ENCODE assay signal across 21 cellular contexts in the genomic region with DNA sequence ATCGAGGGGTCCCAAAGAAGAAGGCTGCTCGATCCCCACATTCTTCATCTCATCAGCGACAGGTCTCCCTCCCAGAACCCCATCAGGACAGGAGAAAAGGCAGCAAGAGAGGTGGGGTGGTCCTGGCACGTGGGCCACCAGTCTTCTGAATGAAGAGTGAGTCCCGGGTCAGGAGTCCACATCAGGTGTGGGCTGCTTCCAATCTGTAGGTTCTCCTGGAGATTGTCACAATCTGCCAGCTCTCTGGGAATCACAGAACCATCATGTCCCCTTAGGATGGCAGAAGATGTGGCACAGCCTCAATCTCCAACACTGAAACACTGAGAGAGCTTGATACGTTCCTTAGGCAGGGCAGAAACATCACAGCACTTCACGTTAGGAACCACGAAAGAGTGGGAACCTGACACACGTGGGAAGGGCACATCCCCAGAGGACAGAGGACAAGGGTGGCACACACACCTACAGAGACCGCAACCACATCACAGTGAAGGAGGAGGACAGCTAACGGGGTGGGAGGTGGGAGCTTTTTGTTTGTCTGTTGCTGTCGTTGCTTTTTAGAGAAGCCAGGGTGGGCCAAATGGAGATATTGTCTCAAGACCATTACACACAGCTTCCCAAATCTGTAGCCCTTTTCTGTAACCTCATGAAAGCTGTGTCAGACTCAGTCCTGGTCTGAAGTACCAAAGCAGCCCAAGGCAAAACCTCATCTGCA.
DNase-seq lines count a peak whose midpoint lies in the region; ATAC-seq, FAIRE-seq and TF ChIP-seq lines count a peak whose summit lies in the region.
"Had no signal": no experiment of that assay in that cellular context is flagged by ENCODE, and none has a peak within 500 bp of the region (broad histone marks: within the 10 kb centered on the region; RNA-seq: fewer than 3 reads in every experiment).

No MANE protein-coding gene starts in this region.

- CTCF ChIA-PET in A549 (lab: Yijun Ruan, JAX) = interaction anchor here (0.6 to 1.2 kb wide), 3 partner anchors 39 to 295 kb away, joined by 3 to 4 read pairs (median 3); no protein-coding TSS in a partner anchor
- CTCF ChIA-PET in activated naive CD4-positive, alpha-beta T cell treated with anti-CD3 and anti-CD28 coated beads for 36 hours (lab: Charles Lee) = interaction anchor here (1.2 kb wide), 1 partner anchor 96 kb away, joined by 3 read pairs; no protein-coding TSS in a partner anchor

- H3K4me1 ChIP-seq in A549 (peaks cover 19% of the 10 kb centered on the region), endodermal cell (ENCODE audit: control insufficient read depth, insufficient read depth, low read length) (no peaks in the 10 kb centered on the region)
- H3K4me1 ChIP-seq: Caco-2, lower lobe of right lung, uterus had no signal

- H3K4me1 Mint-ChIP-seq in HFFc6 (ENCODE audit: low read depth) = peaks cover 74% of the 10 kb centered on the region
- H3K4me1 Mint-ChIP-seq in endodermal cell = no peaks in the 10 kb centered on the region
- peaks cover 38% of the 10 kb centered on the region for H3K4me1 Mint-ChIP-seq in osteocyte (ENCODE audit: unreplicated experiment)
- no peaks in the 10 kb centered on the region for H3K4me1 Mint-ChIP-seq in activated naive CD4-positive, alpha-beta T cell treated with anti-CD3 and anti-CD28 coated beads for 36 hours (ENCODE audit: low read depth)

- H3K9me3 Mint-ChIP-seq in HFFc6 (no peaks in the 10 kb centered on the region), endodermal cell (no peaks in the 10 kb centered on the region), osteocyte (ENCODE audit: unreplicated experiment) (no peaks in the 10 kb centered on the region)
- H3K9me3 Mint-ChIP-seq in activated naive CD4-positive, alpha-beta T cell treated with anti-CD3 and anti-CD28 coated beads for 36 hours = no peaks in the 10 kb centered on the region
- H3K9me3 Mint-ChIP-seq: T-helper 1 cell treated with Interleukin-12 subunit alpha and Interleukin-12 subunit beta and Interleukin-4 antibody, amounts not matched to agents 30 μg/mL and 1 μg/mL, for 36 hours had no signal

- H3K27me3 ChIP-seq in endodermal cell (ENCODE audit: control insufficient read depth, insufficient read depth, low read length, poor library complexity, severe bottlenecking) = no peaks in the 10 kb centered on the region
- H3K27me3 ChIP-seq: uterus had no signal

- no peak for ATAC-seq in A549
- ATAC-seq: GM12878, lower lobe of right lung had no signal

- no peak overlapping the region for H3K9ac ChIP-seq in endodermal cell (ENCODE audit: extremely low read depth, low read length, poor library complexity, severe bottlenecking)

- H3K27me3 Mint-ChIP-seq in HFFc6 (ENCODE audit: insufficient read depth) (no peaks in the 10 kb centered on the region; the same call in 1 of the 2 replicates), endodermal cell (ENCODE audit: insufficient read depth) (peaks cover 5% of the 10 kb centered on the region), osteocyte (ENCODE audit: unreplicated experiment) (no peaks in the 10 kb centered on the region)
- no peaks in the 10 kb centered on the region for H3K27me3 Mint-ChIP-seq in activated naive CD4-positive, alpha-beta T cell treated with anti-CD3 and anti-CD28 coated beads for 36 hours (ENCODE audit: low read depth)

- TF ChIP-seq RAD21 in A549 (conservative IDR thresholded peaks at IDR 0.05 in 1 of 2, IDR thresholded peaks at IDR 0.05 in 1 of 2) = no peak

- H3K9me3 ChIP-seq in A549 = no peaks in the 10 kb centered on the region
- H3K9me3 ChIP-seq in endodermal cell (ENCODE audit: control insufficient read depth, low read length) = no peaks in the 10 kb centered on the region
- H3K9me3 ChIP-seq: Caco-2, lower lobe of right lung, uterus had no signal

- H3K27ac ChIP-seq in A549 (peak overlapping the region; percentile 52 to 82; a peak in 5 of 6 replicates), endodermal cell (ENCODE audit: low read depth, low read length) (no peak overlapping the region)
- H3K27ac ChIP-seq: lower lobe of right lung, uterus had no signal

- H3K27ac Mint-ChIP-seq in HFFc6 (peak overlapping the region; percentile 100), endodermal cell (no peak overlapping the region), osteocyte (ENCODE audit: unreplicated experiment) (peak overlapping the region; percentile 79)
- H3K27ac Mint-ChIP-seq in activated naive CD4-positive, alpha-beta T cell treated with anti-CD3 and anti-CD28 coated beads for 36 hours = no peak overlapping the region
- H3K27ac Mint-ChIP-seq: T-helper 1 cell treated with Interleukin-12 subunit alpha and Interleukin-12 subunit beta and Interleukin-4 antibody, amounts not matched to agents 30 μg/mL and 1 μg/mL, for 36 hours had no signal

- POLR2A ChIA-PET in A549 (lab: Yijun Ruan, JAX) = no interaction called here

- no peak for TF ChIP-seq POLR2A in A549 (IDR thresholded peaks at IDR 0.05; ENCODE audit: low read length)

- DNase-seq in A549 (ENCODE audit: low read depth in 1 of 2, low spot score in 1 of 2) (no peak), HFFc6 (no peak), endodermal cell (peak; percentile 30), osteocyte (ENCODE audit: extremely low spot score, unreplicated experiment) (peak; percentile 54), DMS53 treated with DMSO at 0.1 percent for 48 hours (lab: John Stamatoyannopoulos, UW; ENCODE audit: unreplicated experiment) (no peak)
- no peak for DNase-seq in activated naive CD4-positive, alpha-beta T cell treated with anti-CD3 and anti-CD28 coated beads for 36 hours
- no peak for DNase-seq in activated CD4-positive, alpha-beta T cell treated with anti-CD3 and anti-CD28 coated beads for 4 hours
- DNase-seq in activated naive CD4-positive, alpha-beta T cell treated with anti-CD3 and anti-CD28 coated beads, Interleukin-2, amount 50 U/mL, for 16 hours = no peak
- DNase-seq: activated CD4-positive, alpha-beta T cell treated with anti-CD3 and anti-CD28 coated beads, Interleukin-2, amount 50 U/mL, for 1 hour; activated effector memory CD4-positive, alpha-beta T cell treated with anti-CD3 and anti-CD28 coated beads, Interleukin-2, amount 50 U/mL, for 16 hours; Caco-2; Kasumi-1; kidney; lower lobe of right lung; MV-4-11; NCI-H146; NCI-H510A treated with DMSO at 0.1 percent for 48 hours; uterus had no signal

- peak overlapping the region; percentile 74 for H3K4me3 Mint-ChIP-seq in HFFc6
- H3K4me3 Mint-ChIP-seq in endodermal cell = no peak overlapping the region
- H3K4me3 Mint-ChIP-seq in osteocyte (ENCODE audit: unreplicated experiment) = no peak overlapping the region
- H3K4me3 Mint-ChIP-seq in activated naive CD4-positive, alpha-beta T cell treated with anti-CD3 and anti-CD28 coated beads for 36 hours = no peak overlapping the region
- H3K4me3 Mint-ChIP-seq: neural crest cell; T-helper 1 cell treated with Interleukin-12 subunit alpha and Interleukin-12 subunit beta and Interleukin-4 antibody, amounts not matched to agents 30 μg/mL and 1 μg/mL, for 36 hours had no signal

- peak overlapping the region; percentile 31; the same call in 2 of the 3 replicates for H3K4me2 ChIP-seq in A549

- 74% methylated on average over 12 of the region's 12 CpGs for WGBS in A549 (ENCODE audit: missing lambda C conversion rate)
- WGBS in endodermal cell (ENCODE audit: insufficient coverage in 1 of 2, insufficient read length in 1 of 2), 2 experiments = 89 to 91% methylated on average over 7 to 11 of the region's 12 CpGs

- H3K36me3 Mint-ChIP-seq in HFFc6 (ENCODE audit: low read depth) (0 out of 2 replicates have a peak, but pooled peaks cover 6% of the 10 kb centered on the region), endodermal cell (ENCODE audit: low read depth) (no peaks in the 10 kb centered on the region), osteocyte (ENCODE audit: unreplicated experiment) (no peaks in the 10 kb centered on the region)
- no peaks in the 10 kb centered on the region for H3K36me3 Mint-ChIP-seq in activated naive CD4-positive, alpha-beta T cell treated with anti-CD3 and anti-CD28 coated beads for 36 hours (ENCODE audit: low read depth)

- intact Hi-C loops in activated naive CD4-positive, alpha-beta T cell treated with anti-CD3 and anti-CD28 coated beads for 36 hours (cut with micrococcal nuclease) = no loop called here

- FAIRE-seq in A549 (lab: Jason Lieb, UNC) = no peak
- FAIRE-seq: GM12878, kidney had no signal

- no peak for TF ChIP-seq EP300 in A549 (IDR thresholded peaks at IDR 0.05)

- no peaks in the 10 kb centered on the region for H3K36me3 ChIP-seq in endodermal cell (ENCODE audit: control insufficient read depth, insufficient read depth, low read length)
- H3K36me3 ChIP-seq: lower lobe of right lung, uterus had no signal

- H3K4me3 ChIP-seq in A549 (no peak overlapping the region), endodermal cell (ENCODE audit: low read length) (no peak overlapping the region)
- H3K4me3 ChIP-seq: GM12878, lower lobe of right lung, uterus had no signal

- TF ChIP-seq CTCF in A549 (IDR thresholded peaks at IDR 0.05) = no peak
- TF ChIP-seq CTCF in HFFc6 (IDR thresholded peaks at IDR 0.05) = no peak
- TF ChIP-seq CTCF in endodermal cell (conservative IDR thresholded peaks at IDR 0.05) = no peak
- TF ChIP-seq CTCF in osteocyte (IDR thresholded peaks at IDR 0.05) = no peak

TF ChIP-seq in A549, 52 proteins besides CTCF, POLR2A, EP300 and RAD21 (continues in another document):
- TF ChIP-seq, protein P1, sequence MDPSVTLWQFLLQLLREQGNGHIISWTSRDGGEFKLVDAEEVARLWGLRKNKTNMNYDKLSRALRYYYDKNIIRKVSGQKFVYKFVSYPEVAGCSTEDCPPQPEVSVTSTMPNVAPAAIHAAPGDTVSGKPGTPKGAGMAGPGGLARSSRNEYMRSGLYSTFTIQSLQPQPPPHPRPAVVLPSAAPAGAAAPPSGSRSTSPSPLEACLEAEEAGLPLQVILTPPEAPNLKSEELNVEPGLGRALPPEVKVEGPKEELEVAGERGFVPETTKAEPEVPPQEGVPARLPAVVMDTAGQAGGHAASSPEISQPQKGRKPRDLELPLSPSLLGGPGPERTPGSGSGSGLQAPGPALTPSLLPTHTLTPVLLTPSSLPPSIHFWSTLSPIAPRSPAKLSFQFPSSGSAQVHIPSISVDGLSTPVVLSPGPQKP (IDR thresholded peaks at IDR 0.05; ENCODE audit: low read depth, low read length) = no peak

Comparison
In these comparisons a context has a peak if more than half of its experiments do, and no peak if none do; other contexts are left out.
1. DNase-seq: peak in endodermal cell (single experiment) and osteocyte (single experiment); none in A549 (0 of 2), HFFc6 (single experiment), DMS53 treated with DMSO at 0.1 percent for 48 hours (single experiment), activated naive CD4-positive, alpha-beta T cell treated with anti-CD3 and anti-CD28 coated beads for 36 hours (single experiment), activated CD4-positive, alpha-beta T cell treated with anti-CD3 and anti-CD28 coated beads for 4 hours (0 of 2) and activated naive CD4-positive, alpha-beta T cell treated with anti-CD3 and anti-CD28 coated beads, Interleukin-2, amount 50 U/mL, for 16 hours (single experiment).
2. H3K27ac Mint-ChIP-seq: peak in HFFc6 (single experiment) and osteocyte (single experiment); none in endodermal cell (single experiment) and activated naive CD4-positive, alpha-beta T cell treated with anti-CD3 and anti-CD28 coated beads for 36 hours (single experiment).